In the genomic region with DNA sequence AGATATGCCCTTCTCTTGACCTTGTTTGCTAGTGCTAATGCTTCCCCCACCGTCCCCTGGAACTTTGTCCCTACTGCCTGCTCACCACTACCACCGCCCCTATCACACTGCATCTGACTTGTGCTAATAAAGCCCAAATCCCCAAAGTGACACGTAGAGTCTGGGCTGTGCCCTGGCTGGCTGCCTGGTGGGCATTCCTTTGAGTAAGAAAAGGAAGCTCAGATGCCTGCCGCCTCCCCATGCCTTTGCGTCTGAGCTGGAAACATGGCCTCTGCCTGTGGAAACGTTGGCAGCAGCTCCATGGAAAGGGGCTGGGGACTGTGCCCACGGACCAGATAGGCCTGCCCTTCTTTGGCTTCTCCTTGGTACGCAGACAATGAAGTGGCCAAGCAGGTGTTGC, we compare ENCODE assay signal across 1 cellular context.
TF ChIP-seq lines count a peak whose summit lies in the region.

No MANE protein-coding gene starts in this region.

TF ChIP-seq in H1, 55 proteins besides CTCF, POLR2A, EP300 and RAD21 (continued from another document):
- TF ChIP-seq TAF1 (IDR thresholded peaks at IDR 0.05; ENCODE audit: low read depth, low read length) (no peak), CTBP2 (IDR thresholded peaks at IDR 0.05; ENCODE audit: borderline replicate concordance, insufficient read depth, insufficient read length, low read length) (no peak), CBX5 (IDR thresholded peaks at IDR 0.05; ENCODE audit: low read depth, low read length) (no peak), PHF8 (conservative IDR thresholded peaks at IDR 0.05; ENCODE audit: low read depth, low read length) (no peak), YY1 (IDR thresholded peaks at IDR 0.05; ENCODE audit: low read depth, low read length) (no peak), EGR1 (IDR thresholded peaks at IDR 0.05; ENCODE audit: borderline replicate concordance, low read depth, low read length) (no peak), POU5F1 (IDR thresholded peaks at IDR 0.05; ENCODE audit: low read depth, low read length) (no peak), GTF2F1 (IDR thresholded peaks at IDR 0.05; ENCODE audit: borderline replicate concordance, low read depth, low read length) (no peak), SP1 (IDR thresholded peaks at IDR 0.05; ENCODE audit: low read depth, low read length) (no peak)
